Comparison of ENCODE assay signal across 1 cellular context in genomic region chr22:21688706-21689381, GRCh38.
TF ChIP-seq lines count a peak whose summit lies in the region.

No MANE protein-coding gene starts in this region.

TF ChIP-seq in K562, 482 proteins besides CTCF, POLR2A, EP300 and RAD21 (continued from another document):
- TF ChIP-seq TFE3 (CRISPR knock-in tag; IDR thresholded peaks at IDR 0.05) = no peak
- TF ChIP-seq ZNF121 (CRISPR knock-in tag; conservative IDR thresholded peaks at IDR 0.05) = no peak
- no peak for TF ChIP-seq HMG20A (CRISPR knock-in tag; conservative IDR thresholded peaks at IDR 0.05)
- TF ChIP-seq PRDM10 (IDR thresholded peaks at IDR 0.05; ENCODE audit: partially characterized antibody) = no peak
- TF ChIP-seq GATAD2A (IDR thresholded peaks at IDR 0.05) = no peak
- no peak for TF ChIP-seq FOXK2 (conservative IDR thresholded peaks at IDR 0.05 in 1 of 2, IDR thresholded peaks at IDR 0.05 in 1 of 2; ENCODE audit: low read depth in 2 of 2)
- TF ChIP-seq ZEB2 (IDR thresholded peaks at IDR 0.05) = no peak
- no peak for TF ChIP-seq ZNF507 (tag; conservative IDR thresholded peaks at IDR 0.05)
- no peak for TF ChIP-seq CBFA2T2 (conservative IDR thresholded peaks at IDR 0.05)
- peak; percentile 60; the same call in 1 of the 2 replicates for TF ChIP-seq STAT6 (CRISPR knock-in tag; IDR thresholded peaks at IDR 0.05)
- no peak for TF ChIP-seq HNRNPL (IDR thresholded peaks at IDR 0.05; ENCODE audit: low read depth, low read length)
- TF ChIP-seq ZNF778 (CRISPR knock-in tag; IDR thresholded peaks at IDR 0.05) = no peak
- no peak for TF ChIP-seq MXD1 (CRISPR knock-in tag; IDR thresholded peaks at IDR 0.05; ENCODE audit: borderline replicate concordance, poor library complexity, severe bottlenecking)
- no peak for TF ChIP-seq GATAD2B (IDR thresholded peaks at IDR 0.05; ENCODE audit: borderline replicate concordance)
- no peak for TF ChIP-seq TCF15 (CRISPR knock-in tag; IDR thresholded peaks at IDR 0.05)
- no peak for TF ChIP-seq ZNF263 (CRISPR knock-in tag; IDR thresholded peaks at IDR 0.05; ENCODE audit: borderline replicate concordance)
- peak; percentile 87; the same call in 1 of the 2 replicates for TF ChIP-seq OTX1 (CRISPR knock-in tag; IDR thresholded peaks at IDR 0.05)
- 0 out of 2 replicates have a peak, but pooled peaks have one; percentile 17 for TF ChIP-seq NR1H2 (CRISPR knock-in tag; IDR thresholded peaks at IDR 0.05)
- TF ChIP-seq RUNX1 (IDR thresholded peaks at IDR 0.05; ENCODE audit: low read depth) = peak; percentile 49; the same call in 1 of the 2 replicates
- TF ChIP-seq ZNF76 (CRISPR knock-in tag; IDR thresholded peaks at IDR 0.05; ENCODE audit: borderline replicate concordance) = no peak
- TF ChIP-seq NR2F6 (CRISPR knock-in tag; IDR thresholded peaks at IDR 0.05) = 0 out of 2 replicates have a peak, but pooled peaks have one; percentile 16
- no peak for TF ChIP-seq ZNF384 (IDR thresholded peaks at IDR 0.05; ENCODE audit: low read depth, low read length)
- no peak for TF ChIP-seq LEF1 (IDR thresholded peaks at IDR 0.05)
- peak; percentile 44 for TF ChIP-seq RBFOX2 (IDR thresholded peaks at IDR 0.05; ENCODE audit: low read depth, low read length)
- TF ChIP-seq ZNF143 (CRISPR knock-in tag; IDR thresholded peaks at IDR 0.05) = no peak
- no peak for TF ChIP-seq NFE2 (IDR thresholded peaks at IDR 0.05; ENCODE audit: low read depth)
- no peak for TF ChIP-seq SIN3A (IDR thresholded peaks at IDR 0.05; ENCODE audit: borderline replicate concordance in 2 of 2, control insufficient read depth in 1 of 2, low read depth in 2 of 2, low read length in 2 of 2)
- no peak for TF ChIP-seq ASH1L (IDR thresholded peaks at IDR 0.05; ENCODE audit: borderline replicate concordance, low read depth, partially characterized antibody)
- TF ChIP-seq HSF4 (CRISPR knock-in tag; IDR thresholded peaks at IDR 0.05; ENCODE audit: borderline replicate concordance) = 0 out of 2 replicates have a peak, but pooled peaks have one; percentile 12
- no peak for TF ChIP-seq NELFE (IDR thresholded peaks at IDR 0.05; ENCODE audit: insufficient read depth, insufficient read length)
- TF ChIP-seq HLTF (IDR thresholded peaks at IDR 0.05) = no peak
- peak; percentile 85; the same call in 1 of the 2 replicates for TF ChIP-seq IRF2 (CRISPR knock-in tag; IDR thresholded peaks at IDR 0.05)
- no peak for TF ChIP-seq NBN (IDR thresholded peaks at IDR 0.05; ENCODE audit: low read depth)
- TF ChIP-seq ZBED1 (IDR thresholded peaks at IDR 0.05) = no peak
- no peak for TF ChIP-seq MAFK (IDR thresholded peaks at IDR 0.05; ENCODE audit: low read length)
- TF ChIP-seq MNT (conservative IDR thresholded peaks at IDR 0.05) = no peak
- no peak for TF ChIP-seq SMAD4 (CRISPR knock-in tag; conservative IDR thresholded peaks at IDR 0.05)
- TF ChIP-seq HINFP (tag; conservative IDR thresholded peaks at IDR 0.05; ENCODE audit: low read depth) = no peak
- 0 out of 2 replicates have a peak, but pooled peaks have one; percentile 6 for TF ChIP-seq ZNF57 (CRISPR knock-in tag; IDR thresholded peaks at IDR 0.05)
- TF ChIP-seq SOX6 (IDR thresholded peaks at IDR 0.05) = no peak
- no peak for TF ChIP-seq ETV1 (tag; conservative IDR thresholded peaks at IDR 0.05; ENCODE audit: low read depth)
- no peak for TF ChIP-seq NFATC3 (IDR thresholded peaks at IDR 0.05)
- no peak for TF ChIP-seq STAT5B (CRISPR knock-in tag; IDR thresholded peaks at IDR 0.05)
- TF ChIP-seq SNRNP70 (optimal IDR thresholded peaks at IDR 0.05; ENCODE audit: low read depth, low read length) = no peak
- peak; percentile 4; the same call in 1 of the 2 replicates for TF ChIP-seq ZNF408 (CRISPR knock-in tag; IDR thresholded peaks at IDR 0.05; ENCODE audit: low read depth)
- no peak for TF ChIP-seq ATF7 (IDR thresholded peaks at IDR 0.05)
- TF ChIP-seq CXXC5 (CRISPR knock-in tag; IDR thresholded peaks at IDR 0.05) = no peak
- no peak for TF ChIP-seq GTF2B (IDR thresholded peaks at IDR 0.05; ENCODE audit: extremely low read depth, insufficient read length)
- TF ChIP-seq ZNF274 (IDR thresholded peaks at IDR 0.05; ENCODE audit: borderline replicate concordance, low read depth, low read length) = no peak
- no peak for TF ChIP-seq SAFB (IDR thresholded peaks at IDR 0.05; ENCODE audit: borderline replicate concordance, low read depth, low read length)
- TF ChIP-seq ZC3H11A (IDR thresholded peaks at IDR 0.05; ENCODE audit: low read depth, low read length) = no peak
- TF ChIP-seq WHSC1 (IDR thresholded peaks at IDR 0.05; ENCODE audit: low read length) = no peak
- TF ChIP-seq KAT8 (IDR thresholded peaks at IDR 0.05; ENCODE audit: low read depth) = no peak
- TF ChIP-seq RCOR1 (IDR thresholded peaks at IDR 0.05; ENCODE audit: borderline replicate concordance in 1 of 2, low read depth in 2 of 2, low read length in 2 of 2) = no peak
- TF ChIP-seq AFF4 (CRISPR knock-in tag; IDR thresholded peaks at IDR 0.05) = no peak
- TF ChIP-seq KDM4B (IDR thresholded peaks at IDR 0.05; ENCODE audit: borderline replicate concordance in 2 of 2, low read depth in 1 of 2) = no peak
- no peak for TF ChIP-seq CHCHD3 (CRISPR knock-in tag; IDR thresholded peaks at IDR 0.05)
